Comparison of ENCODE assay signal across 2 cellular contexts in the genomic region with DNA sequence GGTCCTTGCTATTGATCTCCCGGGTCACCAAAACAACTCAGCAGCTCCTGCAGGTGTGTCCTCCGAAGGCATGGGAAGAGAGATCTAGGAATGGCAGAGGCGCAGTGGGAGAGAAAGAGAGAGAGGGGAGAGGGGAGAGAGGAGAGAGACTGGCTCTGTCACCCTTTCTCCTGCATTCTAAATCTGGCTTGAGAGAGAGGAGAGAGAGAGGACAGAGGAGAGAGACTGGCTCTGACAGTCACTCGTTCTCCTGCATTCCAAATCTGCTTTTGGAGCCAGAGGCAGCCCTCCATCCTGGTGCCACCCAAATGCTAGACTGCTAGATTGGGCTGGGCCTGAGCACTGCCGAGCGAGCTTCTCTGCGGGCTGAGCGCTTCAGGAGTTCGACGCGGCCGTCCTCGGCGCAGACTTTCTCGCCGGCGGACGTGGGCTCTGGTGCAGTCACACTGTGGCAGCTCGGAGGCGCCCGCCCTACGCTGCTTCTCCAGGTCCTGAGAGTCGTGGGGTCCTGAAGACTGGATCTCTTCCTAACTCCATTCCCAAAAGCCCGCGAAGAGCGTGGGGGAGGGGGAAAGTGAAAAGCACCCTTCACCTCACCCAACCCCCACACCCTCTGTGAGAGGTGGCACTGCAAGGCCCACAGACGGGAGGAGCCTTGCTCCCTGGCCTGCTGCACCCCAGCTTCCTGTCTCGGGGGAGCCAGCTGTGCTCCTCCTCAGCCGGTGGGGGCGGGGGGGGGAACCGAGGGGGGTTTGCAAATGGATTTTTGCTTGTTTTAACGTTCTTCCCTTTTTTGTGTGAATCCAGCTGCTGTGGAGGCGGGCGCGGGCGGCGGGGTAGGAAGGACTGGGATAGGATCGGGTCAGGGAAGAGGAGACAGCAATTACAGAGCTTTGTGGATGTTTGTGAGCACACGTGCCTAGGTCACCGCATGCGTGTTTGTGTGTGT.
TF ChIP-seq lines count a peak whose summit lies in the region.

No MANE protein-coding gene starts in this region.

TF ChIP-seq in HEK293, 187 proteins besides CTCF, POLR2A, EP300 and RAD21 (continued from another document):
- TF ChIP-seq, protein P1, sequence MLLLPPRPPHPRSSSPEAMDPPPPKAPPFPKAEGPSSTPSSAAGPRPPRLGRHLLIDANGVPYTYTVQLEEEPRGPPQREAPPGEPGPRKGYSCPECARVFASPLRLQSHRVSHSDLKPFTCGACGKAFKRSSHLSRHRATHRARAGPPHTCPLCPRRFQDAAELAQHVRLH (tag by site-specific recombination; IDR thresholded peaks at IDR 0.05), result no peak
- TF ChIP-seq ZNF596 (tag by site-specific recombination; IDR thresholded peaks at IDR 0.05) (peak; percentile 73; the same call in 1 of the 2 replicates), ZNF391 (tag by site-specific recombination; IDR thresholded peaks at IDR 0.05; ENCODE audit: borderline replicate concordance, low read depth) (no peak), ZNF335 (tag by site-specific recombination; conservative IDR thresholded peaks at IDR 0.05) (no peak), ZNF792 (tag by site-specific recombination; IDR thresholded peaks at IDR 0.05) (no peak), ZNF239 (tag by site-specific recombination; IDR thresholded peaks at IDR 0.05) (no peak), ZNF311 (tag by site-specific recombination; IDR thresholded peaks at IDR 0.05; ENCODE audit: borderline replicate concordance) (no peak), ZNF521 (tag by site-specific recombination; IDR thresholded peaks at IDR 0.05) (no peak)
- TF ChIP-seq, protein P2, sequence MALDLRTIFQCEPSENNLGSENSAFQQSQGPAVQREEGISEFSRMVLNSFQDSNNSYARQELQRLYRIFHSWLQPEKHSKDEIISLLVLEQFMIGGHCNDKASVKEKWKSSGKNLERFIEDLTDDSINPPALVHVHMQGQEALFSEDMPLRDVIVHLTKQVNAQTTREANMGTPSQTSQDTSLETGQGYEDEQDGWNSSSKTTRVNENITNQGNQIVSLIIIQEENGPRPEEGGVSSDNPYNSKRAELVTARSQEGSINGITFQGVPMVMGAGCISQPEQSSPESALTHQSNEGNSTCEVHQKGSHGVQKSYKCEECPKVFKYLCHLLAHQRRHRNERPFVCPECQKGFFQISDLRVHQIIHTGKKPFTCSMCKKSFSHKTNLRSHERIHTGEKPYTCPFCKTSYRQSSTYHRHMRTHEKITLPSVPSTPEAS (tag by site-specific recombination; IDR thresholded peaks at IDR 0.05), result 0 out of 2 replicates have a peak, but pooled peaks have one; percentile 26
- TF ChIP-seq, protein P3, sequence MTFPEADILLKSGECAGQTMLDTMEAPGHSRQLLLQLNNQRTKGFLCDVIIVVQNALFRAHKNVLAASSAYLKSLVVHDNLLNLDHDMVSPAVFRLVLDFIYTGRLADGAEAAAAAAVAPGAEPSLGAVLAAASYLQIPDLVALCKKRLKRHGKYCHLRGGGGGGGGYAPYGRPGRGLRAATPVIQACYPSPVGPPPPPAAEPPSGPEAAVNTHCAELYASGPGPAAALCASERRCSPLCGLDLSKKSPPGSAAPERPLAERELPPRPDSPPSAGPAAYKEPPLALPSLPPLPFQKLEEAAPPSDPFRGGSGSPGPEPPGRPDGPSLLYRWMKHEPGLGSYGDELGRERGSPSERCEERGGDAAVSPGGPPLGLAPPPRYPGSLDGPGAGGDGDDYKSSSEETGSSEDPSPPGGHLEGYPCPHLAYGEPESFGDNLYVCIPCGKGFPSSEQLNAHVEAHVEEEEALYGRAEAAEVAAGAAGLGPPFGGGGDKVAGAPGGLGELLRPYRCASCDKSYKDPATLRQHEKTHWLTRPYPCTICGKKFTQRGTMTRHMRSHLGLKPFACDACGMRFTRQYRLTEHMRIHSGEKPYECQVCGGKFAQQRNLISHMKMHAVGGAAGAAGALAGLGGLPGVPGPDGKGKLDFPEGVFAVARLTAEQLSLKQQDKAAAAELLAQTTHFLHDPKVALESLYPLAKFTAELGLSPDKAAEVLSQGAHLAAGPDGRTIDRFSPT (tag by site-specific recombination; IDR thresholded peaks at IDR 0.05), result no peak
TF ChIP-seq in HEK293: peak in this region for 2.

TF ChIP-seq in K562, 482 proteins besides CTCF, POLR2A, EP300 and RAD21 (continued from another document):
- TF ChIP-seq, protein P4, sequence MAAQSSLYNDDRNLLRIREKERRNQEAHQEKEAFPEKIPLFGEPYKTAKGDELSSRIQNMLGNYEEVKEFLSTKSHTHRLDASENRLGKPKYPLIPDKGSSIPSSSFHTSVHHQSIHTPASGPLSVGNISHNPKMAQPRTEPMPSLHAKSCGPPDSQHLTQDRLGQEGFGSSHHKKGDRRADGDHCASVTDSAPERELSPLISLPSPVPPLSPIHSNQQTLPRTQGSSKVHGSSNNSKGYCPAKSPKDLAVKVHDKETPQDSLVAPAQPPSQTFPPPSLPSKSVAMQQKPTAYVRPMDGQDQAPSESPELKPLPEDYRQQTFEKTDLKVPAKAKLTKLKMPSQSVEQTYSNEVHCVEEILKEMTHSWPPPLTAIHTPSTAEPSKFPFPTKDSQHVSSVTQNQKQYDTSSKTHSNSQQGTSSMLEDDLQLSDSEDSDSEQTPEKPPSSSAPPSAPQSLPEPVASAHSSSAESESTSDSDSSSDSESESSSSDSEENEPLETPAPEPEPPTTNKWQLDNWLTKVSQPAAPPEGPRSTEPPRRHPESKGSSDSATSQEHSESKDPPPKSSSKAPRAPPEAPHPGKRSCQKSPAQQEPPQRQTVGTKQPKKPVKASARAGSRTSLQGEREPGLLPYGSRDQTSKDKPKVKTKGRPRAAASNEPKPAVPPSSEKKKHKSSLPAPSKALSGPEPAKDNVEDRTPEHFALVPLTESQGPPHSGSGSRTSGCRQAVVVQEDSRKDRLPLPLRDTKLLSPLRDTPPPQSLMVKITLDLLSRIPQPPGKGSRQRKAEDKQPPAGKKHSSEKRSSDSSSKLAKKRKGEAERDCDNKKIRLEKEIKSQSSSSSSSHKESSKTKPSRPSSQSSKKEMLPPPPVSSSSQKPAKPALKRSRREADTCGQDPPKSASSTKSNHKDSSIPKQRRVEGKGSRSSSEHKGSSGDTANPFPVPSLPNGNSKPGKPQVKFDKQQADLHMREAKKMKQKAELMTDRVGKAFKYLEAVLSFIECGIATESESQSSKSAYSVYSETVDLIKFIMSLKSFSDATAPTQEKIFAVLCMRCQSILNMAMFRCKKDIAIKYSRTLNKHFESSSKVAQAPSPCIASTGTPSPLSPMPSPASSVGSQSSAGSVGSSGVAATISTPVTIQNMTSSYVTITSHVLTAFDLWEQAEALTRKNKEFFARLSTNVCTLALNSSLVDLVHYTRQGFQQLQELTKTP (IDR thresholded peaks at IDR 0.05; ENCODE audit: low read depth in 1 of 2, partially characterized antibody in 2 of 2), result no peak
- TF ChIP-seq, protein P5, sequence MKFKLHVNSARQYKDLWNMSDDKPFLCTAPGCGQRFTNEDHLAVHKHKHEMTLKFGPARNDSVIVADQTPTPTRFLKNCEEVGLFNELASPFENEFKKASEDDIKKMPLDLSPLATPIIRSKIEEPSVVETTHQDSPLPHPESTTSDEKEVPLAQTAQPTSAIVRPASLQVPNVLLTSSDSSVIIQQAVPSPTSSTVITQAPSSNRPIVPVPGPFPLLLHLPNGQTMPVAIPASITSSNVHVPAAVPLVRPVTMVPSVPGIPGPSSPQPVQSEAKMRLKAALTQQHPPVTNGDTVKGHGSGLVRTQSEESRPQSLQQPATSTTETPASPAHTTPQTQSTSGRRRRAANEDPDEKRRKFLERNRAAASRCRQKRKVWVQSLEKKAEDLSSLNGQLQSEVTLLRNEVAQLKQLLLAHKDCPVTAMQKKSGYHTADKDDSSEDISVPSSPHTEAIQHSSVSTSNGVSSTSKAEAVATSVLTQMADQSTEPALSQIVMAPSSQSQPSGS (CRISPR knock-in tag; IDR thresholded peaks at IDR 0.05), result no peak
- no peak for TF ChIP-seq TEAD2 (tag; IDR thresholded peaks at IDR 0.05)
- TF ChIP-seq, protein P6, sequence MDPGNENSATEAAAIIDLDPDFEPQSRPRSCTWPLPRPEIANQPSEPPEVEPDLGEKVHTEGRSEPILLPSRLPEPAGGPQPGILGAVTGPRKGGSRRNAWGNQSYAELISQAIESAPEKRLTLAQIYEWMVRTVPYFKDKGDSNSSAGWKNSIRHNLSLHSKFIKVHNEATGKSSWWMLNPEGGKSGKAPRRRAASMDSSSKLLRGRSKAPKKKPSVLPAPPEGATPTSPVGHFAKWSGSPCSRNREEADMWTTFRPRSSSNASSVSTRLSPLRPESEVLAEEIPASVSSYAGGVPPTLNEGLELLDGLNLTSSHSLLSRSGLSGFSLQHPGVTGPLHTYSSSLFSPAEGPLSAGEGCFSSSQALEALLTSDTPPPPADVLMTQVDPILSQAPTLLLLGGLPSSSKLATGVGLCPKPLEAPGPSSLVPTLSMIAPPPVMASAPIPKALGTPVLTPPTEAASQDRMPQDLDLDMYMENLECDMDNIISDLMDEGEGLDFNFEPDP (CRISPR knock-in tag; IDR thresholded peaks at IDR 0.05), result no peak
- TF ChIP-seq POLR3A (IDR thresholded peaks at IDR 0.05; ENCODE audit: borderline replicate concordance, extremely low read depth, insufficient read depth, insufficient read length), result no peak
- no peak for TF ChIP-seq HEY1 (CRISPR knock-in tag; IDR thresholded peaks at IDR 0.05; ENCODE audit: borderline replicate concordance)
- TF ChIP-seq SMC3 (conservative IDR thresholded peaks at IDR 0.05; ENCODE audit: insufficient read depth, low read depth, low read length), result no peak
- no peak for TF ChIP-seq SREBF2 (CRISPR knock-in tag; IDR thresholded peaks at IDR 0.05)
- no peak for TF ChIP-seq MCM7 (IDR thresholded peaks at IDR 0.05)
- TF ChIP-seq NCOA6 (IDR thresholded peaks at IDR 0.05), result no peak
- TF ChIP-seq, protein P7, sequence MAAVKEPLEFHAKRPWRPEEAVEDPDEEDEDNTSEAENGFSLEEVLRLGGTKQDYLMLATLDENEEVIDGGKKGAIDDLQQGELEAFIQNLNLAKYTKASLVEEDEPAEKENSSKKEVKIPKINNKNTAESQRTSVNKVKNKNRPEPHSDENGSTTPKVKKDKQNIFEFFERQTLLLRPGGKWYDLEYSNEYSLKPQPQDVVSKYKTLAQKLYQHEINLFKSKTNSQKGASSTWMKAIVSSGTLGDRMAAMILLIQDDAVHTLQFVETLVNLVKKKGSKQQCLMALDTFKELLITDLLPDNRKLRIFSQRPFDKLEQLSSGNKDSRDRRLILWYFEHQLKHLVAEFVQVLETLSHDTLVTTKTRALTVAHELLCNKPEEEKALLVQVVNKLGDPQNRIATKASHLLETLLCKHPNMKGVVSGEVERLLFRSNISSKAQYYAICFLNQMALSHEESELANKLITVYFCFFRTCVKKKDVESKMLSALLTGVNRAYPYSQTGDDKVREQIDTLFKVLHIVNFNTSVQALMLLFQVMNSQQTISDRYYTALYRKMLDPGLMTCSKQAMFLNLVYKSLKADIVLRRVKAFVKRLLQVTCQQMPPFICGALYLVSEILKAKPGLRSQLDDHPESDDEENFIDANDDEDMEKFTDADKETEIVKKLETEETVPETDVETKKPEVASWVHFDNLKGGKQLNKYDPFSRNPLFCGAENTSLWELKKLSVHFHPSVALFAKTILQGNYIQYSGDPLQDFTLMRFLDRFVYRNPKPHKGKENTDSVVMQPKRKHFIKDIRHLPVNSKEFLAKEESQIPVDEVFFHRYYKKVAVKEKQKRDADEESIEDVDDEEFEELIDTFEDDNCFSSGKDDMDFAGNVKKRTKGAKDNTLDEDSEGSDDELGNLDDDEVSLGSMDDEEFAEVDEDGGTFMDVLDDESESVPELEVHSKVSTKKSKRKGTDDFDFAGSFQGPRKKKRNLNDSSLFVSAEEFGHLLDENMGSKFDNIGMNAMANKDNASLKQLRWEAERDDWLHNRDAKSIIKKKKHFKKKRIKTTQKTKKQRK (IDR thresholded peaks at IDR 0.05; ENCODE audit: borderline replicate concordance, low read depth, low read length), result no peak
- no peak for TF ChIP-seq CBX1 (IDR thresholded peaks at IDR 0.05; ENCODE audit: low read depth)
- no peak for TF ChIP-seq KLF1 (tag; IDR thresholded peaks at IDR 0.05)
- TF ChIP-seq CBFB (CRISPR knock-in tag; IDR thresholded peaks at IDR 0.05), result no peak
- no peak for TF ChIP-seq SP2 (IDR thresholded peaks at IDR 0.05; ENCODE audit: extremely low read depth, low read depth, low read length, poor library complexity, severe bottlenecking)
- TF ChIP-seq LEF1 (IDR thresholded peaks at IDR 0.05), result no peak
